Comparison of ENCODE assay signal across 13 cellular contexts in genomic region chr3:46982581-46982980, GRCh38. TPM values are rescaled to one million over a fixed set of nuclear protein-coding genes. Genes with fewer than 3 reads are reported as not detected.
DNase-seq lines count a peak whose midpoint lies in the region; ATAC-seq and TF ChIP-seq lines count a peak whose summit lies in the region.
"Had no signal": no experiment of that assay in that cellular context is flagged by ENCODE, and none has a peak within 500 bp of the region (broad histone marks: within the 10 kb centered on the region; RNA-seq: fewer than 3 reads in every experiment).

No MANE protein-coding gene starts in this region.

- intact Hi-C loops in CD14-positive monocyte (cut with micrococcal nuclease) (no loop called here), HCT116 (cut with micrococcal nuclease) (no loop called here)

- no peaks in the 10 kb centered on the region for H3K36me3 ChIP-seq in HCT116 (ENCODE audit: control insufficient read depth in 1 of 2, insufficient read depth in 2 of 2, low read length in 2 of 2)
- H3K36me3 ChIP-seq: brain microvascular endothelial cell had no signal

- TSS peak; percentile 26 for BruUV-seq in HCT116 (replicated peaks; lab: Mats Ljungman, UMichigan)

- H3K36me3 Mint-ChIP-seq in CD14-positive monocyte (peaks cover 16 to 28% of the 10 kb centered on the region in 2 donors), nephron (ENCODE audit: low read depth) (no peaks in the 10 kb centered on the region)
- H3K36me3 Mint-ChIP-seq in effector memory CD8-positive, alpha-beta T cell (ENCODE audit: insufficient read depth), result peaks cover 11% of the 10 kb centered on the region
- H3K36me3 Mint-ChIP-seq: IgD-negative memory B cell had no signal

- TF ChIP-seq RAD21 in HCT116 (IDR thresholded peaks at IDR 0.05; ENCODE audit: low read depth), result no peak

- H3K9me3 ChIP-seq in HCT116 (ENCODE audit: control insufficient read depth in 1 of 2, insufficient read depth in 1 of 2, low read depth in 1 of 2, low read length in 2 of 2), result no peaks in the 10 kb centered on the region

- no peak overlapping the region for H3K4me3 ChIP-seq in HCT116 (replicated peaks in 1 of 2; ENCODE audit: low read depth in 1 of 2, low read length in 2 of 2)
- H3K4me3 ChIP-seq in foreskin fibroblast (ENCODE audit: low read depth in 1 of 2, low read length in 2 of 2), result no peak overlapping the region

- H3K4me1 ChIP-seq in HCT116 (ENCODE audit: control insufficient read depth in 1 of 2, insufficient read depth in 2 of 2, low read length in 2 of 2), result peaks cover 23 to 48% of the 10 kb centered on the region in 2 experiments

- no peak for TF ChIP-seq POLR2A in HCT116 (IDR thresholded peaks at IDR 0.05; ENCODE audit: borderline replicate concordance, extremely low read depth, insufficient read depth, insufficient read length)

- H3K27me3 ChIP-seq in HCT116 (ENCODE audit: insufficient read depth, low read length), result no peaks in the 10 kb centered on the region
- H3K27me3 ChIP-seq: brain microvascular endothelial cell had no signal

- H3K4me2 ChIP-seq in HCT116 (ENCODE audit: low read length), result 0 out of 2 replicates have a peak overlapping the region, but pooled peaks have one; percentile 55

- no peak overlapping the region for H2AFZ ChIP-seq in HCT116 (ENCODE audit: low read depth, low read length, poor library complexity, severe bottlenecking)

- CTCF ChIA-PET in HCT116 (lab: Charles Lee), result no interaction called here

- no peaks in the 10 kb centered on the region for H3K9me2 ChIP-seq in HCT116 (ENCODE audit: insufficient read depth)

- no peaks in the 10 kb centered on the region for H4K20me1 ChIP-seq in HCT116 (ENCODE audit: insufficient read depth)

- H3K27ac Mint-ChIP-seq in CD14-positive monocyte (peak overlapping the region in 6 of 7 donors; percentile 40 to 74 (median 70)), nephron (peak overlapping the region; percentile 13 to 55 (median 19))
- peak overlapping the region; percentile 90 to 97 for H3K27ac Mint-ChIP-seq in effector memory CD8-positive, alpha-beta T cell

- H3K4me3 Mint-ChIP-seq in CD14-positive monocyte (peak overlapping the region in 1 of 2 donors; percentile 51), nephron (peak overlapping the region in 1 of 3 experiments; percentile 16)
- peak overlapping the region; percentile 56 to 86 for H3K4me3 Mint-ChIP-seq in effector memory CD8-positive, alpha-beta T cell

- no peak for TF ChIP-seq CTCF in CD14-positive monocyte (IDR thresholded peaks at IDR 0.05)
- no peak for TF ChIP-seq CTCF in HCT116 (IDR thresholded peaks at IDR 0.05 in 2 of 3, conservative IDR thresholded peaks at IDR 0.05 in 1 of 3; ENCODE audit: borderline replicate concordance in 1 of 3, insufficient read depth in 1 of 3, low read depth in 2 of 3, low read length in 2 of 3)
- no peak for TF ChIP-seq CTCF in nephron (IDR thresholded peaks at IDR 0.05; ENCODE audit: unreplicated experiment in 3 of 3)
- TF ChIP-seq CTCF in foreskin fibroblast (IDR thresholded peaks at IDR 0.05; ENCODE audit: low read depth, low read length), result no peak

- no peak overlapping the region for H3K27ac ChIP-seq in HCT116 (ENCODE audit: low read depth, low read length)
- H3K27ac ChIP-seq: brain microvascular endothelial cell had no signal

- H3K27me3 Mint-ChIP-seq in CD14-positive monocyte (ENCODE audit: low read depth in 3 of 3) (peaks cover 0 to 1% (median 0%) of the 10 kb centered on the region in 3 donors), nephron (ENCODE audit: low read depth) (peaks cover 4% of the 10 kb centered on the region)
- H3K27me3 Mint-ChIP-seq in effector memory CD8-positive, alpha-beta T cell, result no peaks in the 10 kb centered on the region
- H3K27me3 Mint-ChIP-seq: IgD-negative memory B cell had no signal

- peaks cover 56% of the 10 kb centered on the region for H3K79me2 ChIP-seq in HCT116 (ENCODE audit: insufficient read depth, low read length)

- RAD21 ChIA-PET in HCT116 (lab: Charles Lee; ENCODE audit: low non-redundant PET in 1 of 2, low total read pairs in 2 of 2, uncharacterized antibody in 2 of 2, unreplicated experiment in 2 of 2), result no interaction called here

- H3K4me1 Mint-ChIP-seq in CD14-positive monocyte, result peaks cover 84% of the 10 kb centered on the region
- H3K4me1 Mint-ChIP-seq in effector memory CD8-positive, alpha-beta T cell (ENCODE audit: low read depth in 2 of 2), result peaks cover 64 to 65% of the 10 kb centered on the region in 2 donors
- H3K4me1 Mint-ChIP-seq in nephron, result peaks cover 12% of the 10 kb centered on the region

- no peak for ATAC-seq in HCT116
- ATAC-seq in effector memory CD8-positive, alpha-beta T cell (replicated peaks), result no peak

- DNase-seq in CD14-positive monocyte (ENCODE audit: low spot score) (no peak), HCT116 (ENCODE audit: low read depth, low spot score) (no peak), amniotic stem cell (lab: John Stamatoyannopoulos, UW) (no peak), foreskin fibroblast (no peak), OCI-M2 (lab: John Stamatoyannopoulos, UW; ENCODE audit: unreplicated experiment) (no peak)
- no peak for DNase-seq in effector memory CD8-positive, alpha-beta T cell
- no peak for DNase-seq in activated effector memory CD4-positive, alpha-beta T cell treated with anti-CD3 and anti-CD28 coated beads, Interleukin-2, amount 50 U/mL, for 16 hours
- DNase-seq: brain microvascular endothelial cell, COR-L47, erythroblast, NCI-H1930 had no signal

- POLR2A ChIA-PET in HCT116 (lab: Charles Lee), result no interaction called here

- H3K9me3 Mint-ChIP-seq in CD14-positive monocyte, result no peaks in the 10 kb centered on the region
- H3K9me3 Mint-ChIP-seq in effector memory CD8-positive, alpha-beta T cell, result no peaks in the 10 kb centered on the region
- no peaks in the 10 kb centered on the region for H3K9me3 Mint-ChIP-seq in nephron
- H3K9me3 Mint-ChIP-seq: IgD-negative memory B cell had no signal

- H3K9ac ChIP-seq in HCT116 (ENCODE audit: low read length), result no peak overlapping the region

TF ChIP-seq in HCT116, 20 proteins besides CTCF, POLR2A, EP300 and RAD21 (continues in another document):
- TF ChIP-seq SIN3A (IDR thresholded peaks at IDR 0.05; ENCODE audit: low read depth), result no peak
- TF ChIP-seq ZBTB33 (IDR thresholded peaks at IDR 0.05; ENCODE audit: extremely low read depth, insufficient replicate concordance, low read length), result no peak
- TF ChIP-seq SRF (IDR thresholded peaks at IDR 0.05; ENCODE audit: low read depth), result no peak
- TF ChIP-seq ZFX (IDR thresholded peaks at IDR 0.05), result no peak
- no peak for TF ChIP-seq REST (IDR thresholded peaks at IDR 0.05; ENCODE audit: low read depth)
- TF ChIP-seq CEBPB (IDR thresholded peaks at IDR 0.05; ENCODE audit: low read depth), result no peak
- TF ChIP-seq FOSL1 (IDR thresholded peaks at IDR 0.05; ENCODE audit: low read depth), result no peak
- no peak for TF ChIP-seq CBX3 (IDR thresholded peaks at IDR 0.05; ENCODE audit: low read depth)
- no peak for TF ChIP-seq ZNF274 (IDR thresholded peaks at IDR 0.05; ENCODE audit: low read depth, low read length)
- TF ChIP-seq SP1 (IDR thresholded peaks at IDR 0.05; ENCODE audit: low read depth), result no peak
- TF ChIP-seq POLR2AphosphoS5 (IDR thresholded peaks at IDR 0.05; ENCODE audit: low read depth, low read length), result no peak
- no peak for TF ChIP-seq TCF7L2 (IDR thresholded peaks at IDR 0.05; ENCODE audit: borderline replicate concordance, extremely low read depth, insufficient read depth, insufficient read length)
- TF ChIP-seq EZH2 (IDR thresholded peaks at IDR 0.05), result no peak

RNA-seq across cellular contexts. Expression of gene NBEAL2, which starts 3.1 kb away (rescaled TPM):
- 10 to 100 TPM; 10.4 to 17.3 TPM for polyA plus RNA-seq in CD14-positive monocyte
- 72.9 TPM for total RNA-seq in HCT116 (2021; ENCODE audit: unreplicated experiment)
- 55.2 and 61.9 TPM in 2 replicates for polyA plus RNA-seq in HCT116 (2012)

RNA-seq across cellular contexts. Expression of gene CCDC12, which starts 6.0 kb away (rescaled TPM):
- polyA plus RNA-seq in CD14-positive monocyte, result 10 to 100 TPM; 50.1 to 55.8 TPM
- total RNA-seq in HCT116 (2021; ENCODE audit: unreplicated experiment), result 46.5 TPM
- 53.5 and 55.3 TPM in 2 replicates for polyA plus RNA-seq in HCT116 (2012)

Comparison
In these comparisons a context has a peak if more than half of its experiments do, and no peak if none do; other contexts are left out.
1. H3K27ac Mint-ChIP-seq: peak in every context shown above with its lines; median percentile 94 in effector memory CD8-positive, alpha-beta T cell; 70 in CD14-positive monocyte; 19 in nephron.